8 cellular contexts compared by ENCODE assay signal in genomic region chr2:56130463-56131070, GRCh38. TPM values are rescaled to one million over a fixed set of nuclear protein-coding genes. Genes with fewer than 3 reads are reported as not detected.
DNase-seq lines count a peak whose midpoint lies in the region; ATAC-seq and TF ChIP-seq lines count a peak whose summit lies in the region.

No MANE protein-coding gene starts in this region.

- H2AFZ ChIP-seq in OCI-LY1 (ENCODE audit: low read length), result no peak overlapping the region
- no peak overlapping the region for H2AFZ ChIP-seq in osteoblast (ENCODE audit: low read length)

- TF ChIP-seq CTCF in OCI-LY1 (IDR thresholded peaks at IDR 0.05; ENCODE audit: low read length), result peak; percentile 62
- peak; percentile 84 for TF ChIP-seq CTCF in osteoblast (IDR thresholded peaks at IDR 0.05; ENCODE audit: extremely low read depth, low read depth, low read length)

- H3K36me3 ChIP-seq in OCI-LY1 (ENCODE audit: insufficient read depth, low read length) (no peaks in the 10 kb centered on the region), osteoblast (ENCODE audit: insufficient read depth, low read length) (no peaks in the 10 kb centered on the region)

- H3K27me3 ChIP-seq in OCI-LY1 (ENCODE audit: insufficient read depth, low read length) (no peaks in the 10 kb centered on the region), osteoblast (ENCODE audit: insufficient read depth, low read length) (peaks cover 5% of the 10 kb centered on the region)

- no peaks in the 10 kb centered on the region for H3K79me2 ChIP-seq in OCI-LY1 (ENCODE audit: insufficient read depth, low read length)
- no peaks in the 10 kb centered on the region for H3K79me2 ChIP-seq in osteoblast (ENCODE audit: insufficient read depth, low read length)

- H3K27ac ChIP-seq in OCI-LY1 (ENCODE audit: low read depth, low read length, poor library complexity, severe bottlenecking) (no peak overlapping the region), osteoblast (ENCODE audit: low read depth, low read length) (no peak overlapping the region)

- no peaks in the 10 kb centered on the region for H3F3A ChIP-seq in OCI-LY1 (ENCODE audit: insufficient read depth, low read length)

- ATAC-seq in esophagus mucosa (peak; percentile 50), HG02970 (IDR thresholded peaks at IDR 0.05; ENCODE audit: low FRiP score, unreplicated experiment) (no peak), HG03457 (IDR thresholded peaks at IDR 0.05; ENCODE audit: unreplicated experiment) (no peak)

- H3K9ac ChIP-seq in OCI-LY1 (ENCODE audit: low read length), result no peak overlapping the region

- H3K9me3 ChIP-seq in OCI-LY1 (ENCODE audit: low read length), result no peaks in the 10 kb centered on the region
- H3K9me3 ChIP-seq in osteoblast (ENCODE audit: low read depth, low read length), result no peaks in the 10 kb centered on the region

- H3K4me3 ChIP-seq in OCI-LY1 (ENCODE audit: low read depth, low read length, poor library complexity, severe bottlenecking) (no peak overlapping the region), osteoblast (ENCODE audit: insufficient read depth, low read length) (no peak overlapping the region)

- H3K4me1 ChIP-seq in OCI-LY1 (ENCODE audit: insufficient read depth, low read length, severe bottlenecking) (no peaks in the 10 kb centered on the region), osteoblast (ENCODE audit: insufficient read depth, low read length) (no peaks in the 10 kb centered on the region)

- DNase-seq in COR-L47 (lab: John Stamatoyannopoulos, UW) (peak; percentile 47), HCEC 1CT (peak; percentile 46), osteoblast (ENCODE audit: insufficient read length, low spot score, missing footprints) (peak; percentile 42), T-helper 2 cell (no peak)

- H3K4me2 ChIP-seq in OCI-LY1 (ENCODE audit: low read length) (no peak overlapping the region), osteoblast (ENCODE audit: insufficient read depth, low read length) (no peak overlapping the region)

- no peaks in the 10 kb centered on the region for H3K9me2 ChIP-seq in OCI-LY1 (ENCODE audit: low read depth, low read length)

- H4K20me1 ChIP-seq in OCI-LY1 (ENCODE audit: insufficient read depth, low read length), result no peaks in the 10 kb centered on the region
- no peaks in the 10 kb centered on the region for H4K20me1 ChIP-seq in osteoblast (ENCODE audit: insufficient read depth, low read length)

RNA-seq across cellular contexts. Expression of gene CCDC85A, which starts 53.2 kb away (rescaled TPM):
- 0.24 TPM for total RNA-seq in esophagus mucosa
- total RNA-seq in osteoblast, result 0.29 and 0.72 TPM in 2 replicates

Comparison
In these comparisons a context has a peak if more than half of its experiments do, and no peak if none do; other contexts are left out.
1. DNase-seq: peak in COR-L47 (single experiment), HCEC 1CT (single experiment) and osteoblast (single experiment); none in T-helper 2 cell (0 of 5).